Comparison of ENCODE assay signal across 24 cellular contexts in genomic region chr13:24042710-24043440, GRCh38.
DNase-seq lines count a peak whose midpoint lies in the region; ATAC-seq, FAIRE-seq and TF ChIP-seq lines count a peak whose summit lies in the region.
"Had no signal": no experiment of that assay in that cellular context is flagged by ENCODE, and none has a peak within 500 bp of the region (broad histone marks: within the 10 kb centered on the region; RNA-seq: fewer than 3 reads in every experiment).

No MANE protein-coding gene starts in this region.

- peak overlapping the region; percentile 53 for H2AK9ac ChIP-seq in IMR-90 (replicated peaks; ENCODE audit: low read depth, low read length, poor library complexity)

- CTCF ChIA-PET in IMR-90 (lab: Yijun Ruan, JAX): interaction anchor here (0.6 to 1.4 kb wide), 3 partner anchors 10 to 236 kb away, joined by 3 to 4 read pairs (median 3); no protein-coding TSS in a partner anchor

- H3K4me1 ChIP-seq in IMR-90 (ENCODE audit: control insufficient read depth, insufficient read depth, low read length) (peaks cover 24% of the 10 kb centered on the region), osteoblast (ENCODE audit: insufficient read depth, low read length) (peaks cover 22% of the 10 kb centered on the region)
- H3K4me1 ChIP-seq: psoas muscle had no signal

- no peak overlapping the region for H3K56ac ChIP-seq in IMR-90 (ENCODE audit: extremely low read depth, insufficient read depth, low read length)

- H3K4me3 ChIP-seq in IMR-90 (ENCODE audit: insufficient read depth, low read depth, low read length) (no peak overlapping the region), dorsolateral prefrontal cortex (no peak overlapping the region), osteoblast (ENCODE audit: insufficient read depth, low read length) (no peak overlapping the region)
- H3K4me3 ChIP-seq: cardiac muscle cell, psoas muscle, tibial nerve had no signal

- H3K4me2 ChIP-seq in IMR-90 (ENCODE audit: low read depth, low read length) (no peak overlapping the region), osteoblast (ENCODE audit: insufficient read depth, low read length) (no peak overlapping the region)

- no peaks in the 10 kb centered on the region for H4K20me1 ChIP-seq in IMR-90 (ENCODE audit: insufficient read depth, low read length)
- H4K20me1 ChIP-seq in osteoblast (ENCODE audit: insufficient read depth, low read length): no peaks in the 10 kb centered on the region

- peak overlapping the region; percentile 85; the same call in 1 of the 2 replicates for H2BK20ac ChIP-seq in IMR-90 (ENCODE audit: low read depth, low read length)

- peak overlapping the region; percentile 60 for H3K18ac ChIP-seq in IMR-90 (ENCODE audit: low read depth, low read length)

- H3K27ac ChIP-seq in IMR-90 (ENCODE audit: insufficient read depth, low read length): no peak overlapping the region
- peak overlapping the region in 52 of 59 donors; percentile 27 to 100 (median 97) for H3K27ac ChIP-seq in dorsolateral prefrontal cortex
- no peak overlapping the region for H3K27ac ChIP-seq in osteoblast (ENCODE audit: low read depth, low read length)
- H3K27ac ChIP-seq: cardiac muscle cell, neutrophil, psoas muscle had no signal

- peak overlapping the region; percentile 30; the same call in 2 of the 3 replicates for H2BK15ac ChIP-seq in IMR-90 (ENCODE audit: low read depth, low read length)

- H4K91ac ChIP-seq in IMR-90 (ENCODE audit: insufficient read depth, low read depth, low read length): no peak overlapping the region

- no peak overlapping the region for H2AFZ ChIP-seq in IMR-90 (replicated peaks; ENCODE audit: low read length, poor library complexity)
- peak overlapping the region; percentile 17 for H2AFZ ChIP-seq in osteoblast (ENCODE audit: low read length)

- H3K27me3 ChIP-seq in IMR-90 (ENCODE audit: control insufficient read depth, insufficient read depth, low read length) (no peaks in the 10 kb centered on the region), dorsolateral prefrontal cortex (no peaks in the 10 kb centered on the region), osteoblast (ENCODE audit: insufficient read depth, low read length) (no peaks in the 10 kb centered on the region)
- H3K27me3 ChIP-seq: cardiac muscle cell, tibial nerve had no signal

- intact Hi-C loops in IMR-90 (cut with micrococcal nuclease) (no loop called here), dorsolateral prefrontal cortex (cut with DNase I) (no loop called here)

- H3K4ac ChIP-seq in IMR-90 (ENCODE audit: low read depth, low read length): peak overlapping the region; percentile 80; the same call in 1 of the 2 replicates

- peak overlapping the region; percentile 0; the same call in 1 of the 2 replicates for H3K23ac ChIP-seq in IMR-90 (ENCODE audit: low read depth, low read length)

- H3K9ac ChIP-seq in IMR-90 (ENCODE audit: low read depth, low read length): no peak overlapping the region

- no peak for TF ChIP-seq POLR2A in IMR-90 (IDR thresholded peaks at IDR 0.05; ENCODE audit: low read depth, low read length)

- peak overlapping the region; percentile 73 for H3K14ac ChIP-seq in IMR-90 (replicated peaks; ENCODE audit: low read depth, low read length)

- peak overlapping the region; percentile 80; the same call in 1 of the 2 replicates for H2BK120ac ChIP-seq in IMR-90 (ENCODE audit: low read depth, low read length)

- dilution Hi-C loops in IMR-90 (cut with HindIII; ENCODE audit: low sequenced_read_pairs, unreplicated experiment): no loop called here

- FAIRE-seq in RCC 7860 (lab: Jason Lieb, UNC): no peak
- FAIRE-seq: G401.6 had no signal

- no peaks in the 10 kb centered on the region for H3K79me2 ChIP-seq in osteoblast (ENCODE audit: insufficient read depth, low read length)

- H3K36me3 ChIP-seq in IMR-90 (ENCODE audit: control insufficient read depth, insufficient read depth, low read length): no peaks in the 10 kb centered on the region
- no peaks in the 10 kb centered on the region for H3K36me3 ChIP-seq in osteoblast (ENCODE audit: insufficient read depth, low read length)
- H3K36me3 ChIP-seq: cardiac muscle cell, neutrophil, tibial nerve had no signal

- no peak overlapping the region for H4K5ac ChIP-seq in IMR-90 (ENCODE audit: low read depth, low read length)

- no TSS peak for BruUV-seq in IMR-90 (replicated peaks; lab: Mats Ljungman, UMichigan)

- POLR2A ChIA-PET in IMR-90 (lab: Charles Lee; ENCODE audit: unreplicated experiment): interaction anchor here (0.7 kb wide), 1 partner anchor 186 kb away, joined by 4 read pairs; no protein-coding TSS in a partner anchor

- peaks cover 3% of the 10 kb centered on the region; the same call in 1 of the 2 replicates for H3K9me3 ChIP-seq in IMR-90 (ENCODE audit: control insufficient read depth, insufficient read depth, low read length)
- no peaks in the 10 kb centered on the region for H3K9me3 ChIP-seq in osteoblast (ENCODE audit: low read depth, low read length)
- H3K9me3 ChIP-seq: neutrophil, psoas muscle had no signal

- TF ChIP-seq RAD21 in IMR-90 (IDR thresholded peaks at IDR 0.05; ENCODE audit: low read length): no peak

- TF ChIP-seq CTCF in IMR-90 (conservative IDR thresholded peaks at IDR 0.05; ENCODE audit: low read depth, low read length): no peak
- TF ChIP-seq CTCF in dorsolateral prefrontal cortex (IDR thresholded peaks at IDR 0.05 in 54 of 56, conservative IDR thresholded peaks at IDR 0.05 in 2 of 56; ENCODE audit: low read depth in 1 of 56, partially characterized antibody in 56 of 56): no peak
- no peak for TF ChIP-seq CTCF in osteoblast (IDR thresholded peaks at IDR 0.05; ENCODE audit: extremely low read depth, low read depth, low read length)

- H3K79me1 ChIP-seq in IMR-90 (ENCODE audit: low read depth in 1 of 2, low read length in 2 of 2): no peaks in the 10 kb centered on the region

- H4K8ac ChIP-seq in IMR-90 (ENCODE audit: low read depth in 2 of 2, low read length in 2 of 2): peak overlapping the region in 1 of 2 experiments; percentile 26; a peak in 1 of 4 replicates

- ATAC-seq in IMR-90 (ENCODE audit: low read depth) (peak; percentile 33), HG02798 (IDR thresholded peaks at IDR 0.05; ENCODE audit: poor library complexity, unreplicated experiment) (no peak)
- ATAC-seq: activated CD8-positive, alpha-beta memory T cell treated with anti-CD3 and anti-CD28 coated beads, Interleukin-2, amount 10 ng/mL, durations not matched to agents 7 days and 5 days; activated T-cell treated with anti-CD3 and anti-CD28 coated beads, Interleukin-2, amount 50 U/mL, for 72 hours; stimulated activated naive CD8-positive, alpha-beta T cell treated with anti-CD3 and anti-CD28 coated beads, Interleukin-15, amount 100 ng/mL, for 72 hours had no signal

- WGBS in IMR-90 (ENCODE audit: extremely low coverage in 2 of 2, insufficient read length in 1 of 2), 2 experiments: 84% methylated on average over 4 of the region's 17 CpGs; no CpG with 5 or more reads in 1 of the 2 experiments

- no peak overlapping the region for H2BK5ac ChIP-seq in IMR-90 (ENCODE audit: low read depth, low read length, poor library complexity, severe bottlenecking)

- in situ Hi-C loops in IMR-90 (cut with MboI; ENCODE audit: low sequenced_read_pairs): no loop called here

- H2AK5ac ChIP-seq in IMR-90 (ENCODE audit: low read depth, low read length): peak overlapping the region; percentile 86; the same call in 1 of the 2 replicates

- DNase-seq in IMR-90: peak; percentile 63
- peak; percentile 46 for DNase-seq in NCI-H2029 treated with DMSO at 0.1 percent for 48 hours (lab: John Stamatoyannopoulos, UW)
- DNase-seq in dorsolateral prefrontal cortex: no peak
- no peak for DNase-seq in osteoblast (ENCODE audit: insufficient read length, low spot score, missing footprints)
- no peak for DNase-seq in RCC 7860 (ENCODE audit: low spot score)
- DNase-seq in DMS79 (lab: John Stamatoyannopoulos, UW): no peak
- DNase-seq: activated CD4-positive, alpha-beta T cell treated with anti-CD3 and anti-CD28 coated beads, Interleukin-2, amount 10 ng/mL, durations not matched to agents 7 days and 5 days; activated CD8-positive, alpha-beta memory T cell treated with anti-CD3 and anti-CD28 coated beads, Interleukin-2, amount 10 ng/mL, durations not matched to agents 7 days and 5 days; activated naive CD4-positive, alpha-beta T cell treated with anti-CD3 and anti-CD28 coated beads for 36 hours; activated T-cell treated with anti-CD3 and anti-CD28 coated beads, Interleukin-2, amount 50 U/mL, for 72 hours; amygdala; CD4-positive, alpha-beta memory T cell; DMS153; glutamatergic neuron; GOT3; Kasumi-1; NCI-H1105 treated with DMSO at 0.1 percent for 48 hours; psoas muscle; stimulated activated naive CD8-positive, alpha-beta T cell treated with anti-CD3 and anti-CD28 coated beads, Interleukin-15, amount 100 ng/mL, for 72 hours had no signal

- peaks cover 20% of the 10 kb centered on the region for H3K9me1 ChIP-seq in IMR-90 (ENCODE audit: insufficient read depth, low read length)

TF ChIP-seq in IMR-90, 13 proteins besides CTCF, POLR2A, EP300 and RAD21:
- TF ChIP-seq MAZ (IDR thresholded peaks at IDR 0.05; ENCODE audit: borderline replicate concordance, low read depth, low read length): no peak
- no peak for TF ChIP-seq NFE2L2 (IDR thresholded peaks at IDR 0.05; ENCODE audit: low read depth, low read length)
- no peak for TF ChIP-seq MAFK (IDR thresholded peaks at IDR 0.05; ENCODE audit: low read depth, low read length)
- peak; percentile 75 for TF ChIP-seq CEBPB (IDR thresholded peaks at IDR 0.05; ENCODE audit: low read depth, low read length)
- no peak for TF ChIP-seq USF2 (IDR thresholded peaks at IDR 0.05; ENCODE audit: low read depth, low read length)
- TF ChIP-seq BHLHE40 (IDR thresholded peaks at IDR 0.05; ENCODE audit: low read depth, low read length): peak; percentile 62; the same call in 1 of the 2 replicates

Comparison
In these comparisons a context has a peak if more than half of its experiments do, and no peak if none do; other contexts are left out.
1. DNase-seq: peak in IMR-90 (single experiment) and NCI-H2029 treated with DMSO at 0.1 percent for 48 hours (single experiment); none in dorsolateral prefrontal cortex (0 of 10), osteoblast (single experiment), RCC 7860 (single experiment) and DMS79 (single experiment).
2. H3K27ac ChIP-seq: peak in dorsolateral prefrontal cortex (52 of 59); none in IMR-90 (single experiment) and osteoblast (single experiment).